ENCODE assay signal across 23 cellular contexts in genomic region chr2:14261771-14262170, GRCh38.
A peak's percentile ranks its signal among the peaks of the same experiment; 100 is the strongest.
DNase-seq lines count a peak whose midpoint lies in the region; ATAC-seq and TF ChIP-seq lines count a peak whose summit lies in the region.
"Had no signal": no experiment of that assay in that cellular context is flagged by ENCODE, and none has a peak within 500 bp of the region (broad histone marks: within the 10 kb centered on the region; RNA-seq: fewer than 3 reads in every experiment).

No MANE protein-coding gene starts in this region.

- H3K4me1 ChIP-seq in ACC112 (ENCODE audit: control insufficient read depth, insufficient read depth, low read length, unreplicated experiment) (peaks cover 8% of the 10 kb centered on the region), foreskin keratinocyte (peaks cover 16% of the 10 kb centered on the region)
- H3K4me1 ChIP-seq: BLaER1, Caco-2 had no signal

- H3K36me3 ChIP-seq in ACC112 (ENCODE audit: insufficient read depth, low read length): no peaks in the 10 kb centered on the region
- H3K36me3 ChIP-seq: BLaER1 had no signal

- no peaks in the 10 kb centered on the region for H3K27me3 ChIP-seq in ACC112 (ENCODE audit: insufficient read depth, low read length)
- no peaks in the 10 kb centered on the region for H3K27me3 ChIP-seq in foreskin keratinocyte
- H3K27me3 ChIP-seq: BLaER1 had no signal

- DNase-seq in HS-27A (ENCODE audit: low read depth): peak; percentile 47
- DNase-seq in astrocyte of the hippocampus (ENCODE audit: low read depth, low spot score): peak; percentile 29
- DNase-seq in fibroblast of the aortic adventitia (ENCODE audit: low read depth): peak; percentile 7
- DNase-seq in NCI-H524 (lab: John Stamatoyannopoulos, UW): no peak
- DNase-seq in Ammon's horn (ENCODE audit: low spot score): no peak
- DNase-seq in foreskin keratinocyte: no peak
- DNase-seq: ACHN; Caco-2; CD4-positive, CD25-positive, alpha-beta regulatory T cell; CD8-positive, alpha-beta T cell; DMS153; DND-41; GDM1; H9; HFFc6 had no signal

- peak overlapping the region; percentile 14 for H2AFZ ChIP-seq in ACC112 (ENCODE audit: low read length, unreplicated experiment)

- ATAC-seq in HG03469 (IDR thresholded peaks at IDR 0.05; ENCODE audit: unreplicated experiment): no peak
- no peak for ATAC-seq in foreskin keratinocyte
- ATAC-seq: CD8-positive, alpha-beta T cell; GM12878; GM23338; HCT116 had no signal

- no peaks in the 10 kb centered on the region for H3K79me2 ChIP-seq in ACC112 (ENCODE audit: control insufficient read depth, insufficient read depth, low read length, unreplicated experiment)

- TF ChIP-seq CTCF in fibroblast of the aortic adventitia (IDR thresholded peaks at IDR 0.05; ENCODE audit: insufficient read depth, low read length): no peak
- TF ChIP-seq CTCF in foreskin keratinocyte (conservative IDR thresholded peaks at IDR 0.05): no peak

- H3K27ac ChIP-seq in ACC112 (ENCODE audit: low read depth, low read length): peak overlapping the region; percentile 52
- no peak overlapping the region for H3K27ac ChIP-seq in foreskin keratinocyte
- H3K27ac ChIP-seq: 22Rv1, BLaER1, C4-2B had no signal

- H3K4me3 ChIP-seq in ACC112 (ENCODE audit: low read depth, low read length): no peak overlapping the region
- H3K4me3 ChIP-seq in fibroblast of the aortic adventitia (ENCODE audit: low read depth, low read length): no peak overlapping the region
- H3K4me3 ChIP-seq: BLaER1, GM12878, GM23338 had no signal

Comparison
In these comparisons a context has a peak if more than half of its experiments do, and no peak if none do; other contexts are left out.
1. DNase-seq: peak in HS-27A (single experiment), astrocyte of the hippocampus (single experiment) and fibroblast of the aortic adventitia (single experiment); none in NCI-H524 (0 of 2), Ammon's horn (single experiment) and foreskin keratinocyte (0 of 2).